In the genomic region with DNA sequence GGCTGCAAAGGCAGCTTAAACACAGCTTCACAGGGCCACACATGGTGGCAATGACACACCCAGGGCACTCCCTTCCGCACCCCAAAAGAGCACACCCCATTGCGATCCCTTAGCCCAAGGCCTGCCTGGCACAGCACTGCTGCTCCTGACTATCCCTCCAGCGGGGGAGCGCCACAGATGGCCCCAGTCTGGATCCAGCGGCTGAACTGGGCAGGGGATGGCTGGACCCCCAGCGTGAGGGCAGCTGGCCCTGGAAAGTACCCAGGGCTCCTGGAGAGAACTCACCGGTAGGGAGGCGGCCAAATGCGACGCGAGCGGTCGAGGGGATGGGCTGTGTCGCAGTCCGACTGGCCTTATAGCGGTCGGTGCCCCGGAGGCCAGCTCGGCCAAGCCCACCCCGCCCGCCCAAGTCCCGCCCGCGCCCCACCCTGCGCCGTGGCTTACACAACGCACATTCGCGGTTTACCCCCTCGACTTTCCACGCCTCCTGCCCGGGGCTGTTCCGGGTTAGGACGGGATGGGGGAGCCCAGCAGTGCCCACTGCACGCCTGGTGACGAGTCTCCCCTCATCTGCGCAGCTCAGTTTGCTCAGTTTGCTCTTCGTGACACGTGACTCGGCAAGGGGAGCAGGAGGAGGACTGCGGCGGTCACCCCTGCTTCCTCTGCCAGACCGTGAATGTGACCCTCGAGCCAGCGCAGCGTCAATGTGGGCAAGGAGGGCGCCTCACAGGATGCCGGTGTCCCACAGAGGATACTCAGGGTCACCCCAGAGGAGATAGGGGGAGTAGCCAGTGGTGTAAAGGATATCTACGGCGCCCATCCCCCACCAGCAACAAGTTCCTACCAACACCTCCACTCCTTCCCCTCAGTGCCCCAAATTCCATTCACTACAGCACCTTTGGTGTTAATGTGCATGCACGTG, we compare ENCODE assay signal across 7 cellular contexts. TPM values are rescaled to one million over a fixed set of nuclear protein-coding genes. Genes with fewer than 3 reads are reported as not detected.
A peak's percentile ranks its signal among the peaks of the same experiment; 100 is the strongest.
DNase-seq lines count a peak whose midpoint lies in the region; ATAC-seq and TF ChIP-seq lines count a peak whose summit lies in the region.

A gene (minus strand): TSS at position 328 of the 922 bp plus-strand sequence. CDS start 652 bp downstream, outside the sequence.

- peaks cover 76 to 79% of the 10 kb centered on the region in 2 donors for H3K4me1 Mint-ChIP-seq in immature natural killer cell

- peak; percentile 70 for DNase-seq in NCI-H146 treated with DMSO at 0.1 percent for 48 hours (lab: John Stamatoyannopoulos, UW; ENCODE audit: unreplicated experiment)
- DNase-seq in activated CD4-positive, CD25-positive, alpha-beta regulatory T cell treated with anti-CD3 and anti-CD28 coated beads, Interleukin-2, amount 50 U/mL, for 72 hours = peak; percentile 75
- peak; percentile 83 to 93 for DNase-seq in cardiac fibroblast (ENCODE audit: low read depth in 2 of 2)
- DNase-seq in immature natural killer cell = peak; percentile 96 to 97 (median 97)

- H3K27ac Mint-ChIP-seq in immature natural killer cell = peak within 1 kb of the TSS; percentile 96 to 99 (median 98)

- H3K4me3 Mint-ChIP-seq in immature natural killer cell = peak within 1 kb of the TSS; percentile 83 to 97 (median 90)

- peaks cover 11 to 21% (median 12%) of the 10 kb centered on the region in 3 donors for H3K27me3 Mint-ChIP-seq in immature natural killer cell (ENCODE audit: low read depth in 3 of 3)

- H3K27ac ChIP-seq in skin epidermis = peak within 1 kb of the TSS; percentile 85 to 100 (median 98)

- H3K36me3 Mint-ChIP-seq in immature natural killer cell = peaks cover 0 to 8% (median 8%) of the 10 kb centered on the region in 3 donors

- H3K4me3 ChIP-seq in cardiac fibroblast (replicated peaks in 1 of 2; ENCODE audit: low read depth in 2 of 2, low read length in 2 of 2) (peak within 1 kb of the TSS; percentile 65 to 94), skin epidermis (peak within 1 kb of the TSS; percentile 51 to 92 (median 72))

- no peak for TF ChIP-seq CTCF in cardiac fibroblast (IDR thresholded peaks at IDR 0.05; ENCODE audit: low read depth, low read length)

- no peaks in the 10 kb centered on the region for H3K9me3 Mint-ChIP-seq in immature natural killer cell

- peak; percentile 63 for ATAC-seq in GM18867 (IDR thresholded peaks at IDR 0.05; ENCODE audit: unreplicated experiment)
- no peak for ATAC-seq in GM18861 (IDR thresholded peaks at IDR 0.05; ENCODE audit: unreplicated experiment)

RNA-seq across cellular contexts. Expression of the gene that starts here (rescaled TPM):
- polyA plus RNA-seq in immature natural killer cell = 100 to 1,000 TPM; 472 to 828 (median 543) TPM
